ENCODE assay signal across 29 cellular contexts in genomic region chr14:71243697-71244096, GRCh38.
DNase-seq lines count a peak whose midpoint lies in the region; ATAC-seq, FAIRE-seq and TF ChIP-seq lines count a peak whose summit lies in the region.
"Had no signal": no experiment of that assay in that cellular context is flagged by ENCODE, and none has a peak within 500 bp of the region (broad histone marks: within the 10 kb centered on the region; RNA-seq: fewer than 3 reads in every experiment).

No MANE protein-coding gene starts in this region.

- H3K4me1 Mint-ChIP-seq in astrocyte (ENCODE audit: low read depth, unreplicated experiment): no peaks in the 10 kb centered on the region
- H3K4me1 Mint-ChIP-seq: neural progenitor cell had no signal

- H4K20me1 ChIP-seq in astrocyte (ENCODE audit: insufficient read depth, low read length): no peaks in the 10 kb centered on the region

- H3K27me3 ChIP-seq in astrocyte (ENCODE audit: insufficient read depth, low read length): no peaks in the 10 kb centered on the region
- H3K27me3 ChIP-seq: neural progenitor cell, spleen, upper lobe of right lung had no signal

- no peaks in the 10 kb centered on the region for H3K9me3 ChIP-seq in astrocyte (ENCODE audit: insufficient read depth, low read depth, low read length)
- H3K9me3 ChIP-seq: mucosa of descending colon, upper lobe of right lung had no signal

- peak overlapping the region; percentile 73 for H3K27ac ChIP-seq in astrocyte (ENCODE audit: low read depth, low read length)
- H3K27ac ChIP-seq: neural progenitor cell, spleen, upper lobe of right lung had no signal

- H3K27ac Mint-ChIP-seq in astrocyte (ENCODE audit: unreplicated experiment): no peak overlapping the region
- H3K27ac Mint-ChIP-seq: activated naive CD8-positive, alpha-beta T cell treated with anti-CD3 and anti-CD28 coated beads, Interleukin-2, amount 50 U/mL, for 24 hours; immature natural killer cell; neural progenitor cell; T-helper 1 cell treated with Interleukin-12 subunit alpha and Interleukin-12 subunit beta and Interleukin-4 antibody, amounts not matched to agents 30 μg/mL and 1 μg/mL, for 36 hours had no signal

- no peak overlapping the region for H3K9ac ChIP-seq in astrocyte (ENCODE audit: low read length)
- H3K9ac ChIP-seq: neural progenitor cell had no signal

- peak; percentile 88 for DNase-seq in GM04503 (ENCODE audit: low read depth)
- DNase-seq in astrocyte (ENCODE audit: low read depth): peak; percentile 89
- peak; percentile 81 for DNase-seq in fibroblast of villous mesenchyme (ENCODE audit: low read depth)
- DNase-seq in superior temporal gyrus (ENCODE audit: extremely low spot score): peak; percentile 52
- no peak for DNase-seq in GM19239 (ENCODE audit: insufficient read length, low spot score)
- no peak for DNase-seq in Right ventricle myocardium inferior (ENCODE audit: missing footprints)
- DNase-seq: activated CD4-positive, alpha-beta T cell treated with anti-CD3 and anti-CD28 coated beads, Interleukin-2, amount 50 U/mL, for 1 hour; activated CD8-positive, alpha-beta memory T cell treated with anti-CD3 and anti-CD28 coated beads, Interleukin-2, amount 50 U/mL, for 48 hours; activated effector memory CD4-positive, alpha-beta T cell treated with Interleukin-2 at 50 U/mL for 16 hours; activated naive CD8-positive, alpha-beta T cell treated with anti-CD3 and anti-CD28 coated beads, Interleukin-2, amount 50 U/mL, for 24 hours; C1 segment of cervical spinal cord; effector CD8-positive, alpha-beta T cell; GDM1; head of caudate nucleus; immature natural killer cell; mucosa of descending colon; NCI-H1694; NCI-H748 treated with DMSO at 0.1 percent for 48 hours; SHP77; spleen; stimulated activated CD4-positive, alpha-beta T cell treated with anti-CD3 and anti-CD28 coated beads, Interleukin-4, amount 100 ng/mL, for 4 hours; stimulated activated naive CD8-positive, alpha-beta T cell treated with anti-CD3 and anti-CD28 coated beads, Interleukin-15, amount 100 ng/mL, for 72 hours; upper lobe of right lung had no signal

- H3K4me3 ChIP-seq in astrocyte (ENCODE audit: insufficient read depth, low read depth, low read length) (no peak overlapping the region), fibroblast of villous mesenchyme (ENCODE audit: low read depth, low read length) (no peak overlapping the region)
- H3K4me3 ChIP-seq: mucosa of descending colon, neural progenitor cell, spleen, upper lobe of right lung had no signal

- H3K4me1 ChIP-seq in astrocyte (ENCODE audit: insufficient read depth, low read length): peaks cover 7% of the 10 kb centered on the region
- H3K4me1 ChIP-seq: neural progenitor cell, upper lobe of right lung had no signal

- no peak for FAIRE-seq in astrocyte (lab: Jason Lieb, UNC)
- no peak for FAIRE-seq in GM19239 (lab: Jason Lieb, UNC)
- FAIRE-seq: GM12892, H54 had no signal

- H3K36me3 Mint-ChIP-seq in astrocyte (ENCODE audit: low read depth, unreplicated experiment): peaks cover 2% of the 10 kb centered on the region
- H3K36me3 Mint-ChIP-seq: neural progenitor cell had no signal

- TF ChIP-seq CTCF in astrocyte (IDR thresholded peaks at IDR 0.05; ENCODE audit: insufficient read depth, low read depth, low read length): no peak
- no peak for TF ChIP-seq CTCF in fibroblast of villous mesenchyme (IDR thresholded peaks at IDR 0.05; ENCODE audit: insufficient read depth, low read depth, low read length)

- H3K4me3 Mint-ChIP-seq in astrocyte (ENCODE audit: unreplicated experiment): no peak overlapping the region
- H3K4me3 Mint-ChIP-seq: activated naive CD8-positive, alpha-beta T cell treated with anti-CD3 and anti-CD28 coated beads, Interleukin-2, amount 50 U/mL, for 24 hours; central memory CD8-positive, alpha-beta T cell; immature natural killer cell; neural progenitor cell; stimulated activated naive CD8-positive, alpha-beta T cell treated with anti-CD3 and anti-CD28 coated beads, Interleukin-15, amount 100 ng/mL, for 72 hours; T-helper 1 cell treated with Interleukin-12 subunit alpha and Interleukin-12 subunit beta and Interleukin-4 antibody, amounts not matched to agents 30 μg/mL and 1 μg/mL, for 36 hours had no signal

- no peak for ATAC-seq in HG02884 (IDR thresholded peaks at IDR 0.05; ENCODE audit: unreplicated experiment)
- no peak for ATAC-seq in Right ventricle myocardium inferior
- ATAC-seq: activated naive CD8-positive, alpha-beta T cell treated with anti-CD3 and anti-CD28 coated beads, Interleukin-2, amount 50 U/mL, for 24 hours; mucosa of descending colon; stimulated activated naive CD8-positive, alpha-beta T cell treated with anti-CD3 and anti-CD28 coated beads, Interleukin-15, amount 100 ng/mL, for 72 hours; upper lobe of right lung had no signal

- intact Hi-C loops in Right ventricle myocardium inferior (cut with DNase I): no loop called here

- H3K27me3 Mint-ChIP-seq in astrocyte (ENCODE audit: low read depth, unreplicated experiment): peaks cover 3% of the 10 kb centered on the region
- H3K27me3 Mint-ChIP-seq: activated naive CD8-positive, alpha-beta T cell treated with anti-CD3 and anti-CD28 coated beads, Interleukin-2, amount 50 U/mL, for 24 hours; central memory CD8-positive, alpha-beta T cell had no signal

- H3K4me2 ChIP-seq in astrocyte (ENCODE audit: low read length): no peak overlapping the region
- H3K4me2 ChIP-seq: neural progenitor cell had no signal

- H3K36me3 ChIP-seq in astrocyte (ENCODE audit: insufficient read depth, low read length): no peaks in the 10 kb centered on the region
- H3K36me3 ChIP-seq: neural progenitor cell, spleen, upper lobe of right lung had no signal

- H3K9me3 Mint-ChIP-seq in astrocyte (ENCODE audit: unreplicated experiment): peaks cover 12% of the 10 kb centered on the region
- H3K9me3 Mint-ChIP-seq: neural progenitor cell had no signal

- no peaks in the 10 kb centered on the region for H3K79me2 ChIP-seq in astrocyte (ENCODE audit: insufficient read depth, low read length)

- no peak overlapping the region for H2AFZ ChIP-seq in astrocyte (ENCODE audit: low read depth, low read length)
- H2AFZ ChIP-seq: neural progenitor cell had no signal

Comparison
In these comparisons a context has a peak if more than half of its experiments do, and no peak if none do; other contexts are left out.
1. DNase-seq: peak in GM04503 (single experiment), astrocyte (single experiment), fibroblast of villous mesenchyme (single experiment) and superior temporal gyrus (single experiment); none in GM19239 (single experiment) and Right ventricle myocardium inferior (single experiment).